In genomic region chr1:162885265-162885664, GRCh38 we compare ENCODE assay signal across 1 cellular context.
TF ChIP-seq lines count a peak whose summit lies in the region.

No MANE protein-coding gene starts in this region.

TF ChIP-seq in SK-N-SH, 30 proteins besides CTCF, POLR2A, EP300 and RAD21 (continued from another document):
- TF ChIP-seq MXI1 (IDR thresholded peaks at IDR 0.05; ENCODE audit: low read depth, low read length) (peak; percentile 50; the same call in 1 of the 2 replicates), USF2 (IDR thresholded peaks at IDR 0.05; ENCODE audit: borderline replicate concordance, low read depth, low read length) (no peak), SIN3A (IDR thresholded peaks at IDR 0.05; ENCODE audit: borderline replicate concordance, low read depth, low read length) (no peak), NFIC (IDR thresholded peaks at IDR 0.05; ENCODE audit: borderline replicate concordance) (no peak), MAX (IDR thresholded peaks at IDR 0.05; ENCODE audit: low read depth) (no peak), POLR2AphosphoS5 (IDR thresholded peaks at IDR 0.05; ENCODE audit: low read depth, low read length) (no peak), RCOR1 (IDR thresholded peaks at IDR 0.05; ENCODE audit: low read length) (peak; percentile 89), ZBTB33 (IDR thresholded peaks at IDR 0.05; ENCODE audit: borderline replicate concordance, low read depth) (no peak), USF1 (IDR thresholded peaks at IDR 0.05; ENCODE audit: borderline replicate concordance, low read depth) (no peak), FOSL2 (IDR thresholded peaks at IDR 0.05; ENCODE audit: borderline replicate concordance, low read depth) (no peak), IRF3 (IDR thresholded peaks at IDR 0.05; ENCODE audit: low read depth, low read length) (no peak), MEF2A (IDR thresholded peaks at IDR 0.05; ENCODE audit: borderline replicate concordance, low read depth) (no peak), GATA2 (CRISPR knock-in tag; IDR thresholded peaks at IDR 0.05) (peak; percentile 98), ELF1 (IDR thresholded peaks at IDR 0.05) (no peak), TAF1 (IDR thresholded peaks at IDR 0.05; ENCODE audit: borderline replicate concordance, low read depth, low read length) (no peak), NRF1 (IDR thresholded peaks at IDR 0.05; ENCODE audit: low read depth, low read length) (no peak)
